8 cellular contexts compared by ENCODE assay signal in genomic region chr5:32076699-32077695, GRCh38.
DNase-seq lines count a peak whose midpoint lies in the region; ATAC-seq and TF ChIP-seq lines count a peak whose summit lies in the region.

No MANE protein-coding gene starts in this region.

- TF ChIP-seq CTCF in Panc1 (IDR thresholded peaks at IDR 0.05) = peak; percentile 79; the same call in 1 of the 2 replicates
- TF ChIP-seq CTCF in kidney epithelial cell (IDR thresholded peaks at IDR 0.05; ENCODE audit: insufficient read depth, low read length, poor library complexity, severe bottlenecking) = peak; percentile 64

- CTCF ChIA-PET in Panc1 (lab: Charles Lee) = interaction anchor here (0.6 to 1.7 kb wide), 6 partner anchors 148 to 718 kb away, joined by 3 to 17 read pairs (median 4); no protein-coding TSS in a partner anchor

- no peak overlapping the region for H3K27ac ChIP-seq in Panc1 (ENCODE audit: low read length)

- no TSS peak for BruUV-seq in Panc1 (replicated peaks; lab: Mats Ljungman, UMichigan)

- DNase-seq in activated T-cell treated with anti-CD3 and anti-CD28 coated beads for 48 hours (ENCODE audit: low read depth) (peak; percentile 18), activated T-cell treated with anti-CD3 and anti-CD28 coated beads for 4 hours (no peak), Panc1 (ENCODE audit: low read depth, low spot score) (peak; percentile 38), T47D (ENCODE audit: low read depth in 1 of 2, low spot score in 1 of 2) (peak; percentile 30 to 66), kidney epithelial cell (ENCODE audit: low read depth) (no peak), superior temporal gyrus (ENCODE audit: extremely low spot score) (peak; percentile 87)

- H3K27me3 ChIP-seq in Panc1 (ENCODE audit: control insufficient read depth, insufficient read depth, low read length) (no peaks in the 10 kb centered on the region), kidney epithelial cell (ENCODE audit: control insufficient read depth, insufficient read depth, low read length) (no peaks in the 10 kb centered on the region)

- H3K9me3 ChIP-seq in Panc1 (ENCODE audit: control insufficient read depth, insufficient read depth, low read depth, low read length) = no peaks in the 10 kb centered on the region

- H3K4me3 ChIP-seq in Panc1 (ENCODE audit: low read depth in 2 of 2, low read length in 2 of 2) = no peak overlapping the region
- H3K4me3 ChIP-seq in kidney epithelial cell (ENCODE audit: low read depth, low read length) = no peak overlapping the region

- ATAC-seq in Panc1 (peak; percentile 73; the same call in 1 of the 2 replicates), GM21367 (IDR thresholded peaks at IDR 0.05; ENCODE audit: unreplicated experiment) (no peak)

- peak; percentile 96 for TF ChIP-seq RAD21 in Ishikawa (IDR thresholded peaks at IDR 0.05; ENCODE audit: low read depth)

- no peak for TF ChIP-seq EP300 in Ishikawa (IDR thresholded peaks at IDR 0.05; ENCODE audit: borderline replicate concordance)

- in situ Hi-C loops in Panc1 (cut with HindIII; ENCODE audit: low pct_unique_long_range_greater_than_20kb, low sequenced_read_pairs) (no loop called here), T47D (cut with HindIII; ENCODE audit: low pct_unique_long_range_greater_than_20kb, low sequenced_read_pairs) (no loop called here)

- H3K36me3 ChIP-seq in Panc1 (ENCODE audit: control insufficient read depth, insufficient read depth, low read length) = no peaks in the 10 kb centered on the region
- H3K36me3 ChIP-seq in kidney epithelial cell (ENCODE audit: control insufficient read depth, insufficient read depth, low read length) = no peaks in the 10 kb centered on the region

- intact Hi-C loops in Panc1 (cut with micrococcal nuclease; ENCODE audit: unreplicated experiment) = loop anchor here (1.0 to 5.0 kb wide), 3 partner anchors 148 to 500 kb away; no protein-coding TSS in a partner anchor

- POLR2A ChIA-PET in Panc1 (lab: Charles Lee) = no interaction called here

- no peaks in the 10 kb centered on the region for H3K4me1 ChIP-seq in Panc1 (ENCODE audit: control insufficient read depth, insufficient read depth, low read length)

TF ChIP-seq in Ishikawa, 13 proteins besides CTCF, POLR2A, EP300 and RAD21:
- TF ChIP-seq NFIC (IDR thresholded peaks at IDR 0.05) = no peak
- TF ChIP-seq FOXM1 (IDR thresholded peaks at IDR 0.05; ENCODE audit: borderline replicate concordance, low read depth) = no peak
- TF ChIP-seq YY1 (IDR thresholded peaks at IDR 0.05; ENCODE audit: low read depth) = no peak
- TF ChIP-seq REST (IDR thresholded peaks at IDR 0.05; ENCODE audit: low read depth) = no peak
- no peak for TF ChIP-seq TEAD4 (IDR thresholded peaks at IDR 0.05)
- TF ChIP-seq ZBTB7A (IDR thresholded peaks at IDR 0.05; ENCODE audit: low read depth) = no peak
- TF ChIP-seq TCF12 (IDR thresholded peaks at IDR 0.05; ENCODE audit: low read depth) = no peak
- no peak for TF ChIP-seq CEBPB (IDR thresholded peaks at IDR 0.05)
- no peak for TF ChIP-seq EGR1 (IDR thresholded peaks at IDR 0.05)
- no peak for TF ChIP-seq CREB1 (IDR thresholded peaks at IDR 0.05; ENCODE audit: low read depth)
- TF ChIP-seq MAX (IDR thresholded peaks at IDR 0.05) = no peak
- TF ChIP-seq USF1 (IDR thresholded peaks at IDR 0.05) = no peak
- no peak for TF ChIP-seq TAF1 (IDR thresholded peaks at IDR 0.05; ENCODE audit: low read depth)
TF ChIP-seq in Ishikawa: peak in this region for 0.

Comparison
In these comparisons a context has a peak if more than half of its experiments do, and no peak if none do; other contexts are left out.
1. DNase-seq: peak in activated T-cell treated with anti-CD3 and anti-CD28 coated beads for 48 hours (single experiment), Panc1 (single experiment), T47D (2 of 2) and superior temporal gyrus (single experiment); none in activated T-cell treated with anti-CD3 and anti-CD28 coated beads for 4 hours (single experiment) and kidney epithelial cell (single experiment).